In the genomic region with DNA sequence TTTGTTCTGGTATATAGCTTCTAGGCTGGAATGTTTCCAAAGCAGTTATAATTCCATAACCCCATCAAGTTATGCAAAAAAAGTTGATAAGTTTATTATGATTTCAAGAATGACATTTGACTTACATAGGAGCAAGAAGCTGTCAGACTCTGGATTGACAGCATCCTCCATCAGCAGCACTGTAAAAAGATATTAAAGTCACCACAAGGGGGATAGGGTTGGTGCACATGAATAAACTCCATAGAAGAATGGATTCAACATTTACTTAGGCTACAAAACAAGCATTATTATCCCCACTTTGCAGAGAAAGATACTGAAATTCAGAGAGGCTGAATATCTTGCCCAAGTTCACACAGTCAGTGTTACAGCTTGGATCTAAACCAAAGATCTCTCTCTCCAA, we compare ENCODE assay signal across 7 cellular contexts.
DNase-seq lines count a peak whose midpoint lies in the region; ATAC-seq and TF ChIP-seq lines count a peak whose summit lies in the region.

No MANE protein-coding gene starts in this region.

- peaks cover 4% of the 10 kb centered on the region for H3K9me3 Mint-ChIP-seq in nephron progenitor cell

- H3K4me1 Mint-ChIP-seq in nephron progenitor cell, result peaks cover 24% of the 10 kb centered on the region

- no peak for DNase-seq in GM10266 (ENCODE audit: extremely low spot score)
- no peak for DNase-seq in LNCaP clone FGC (ENCODE audit: low read depth)
- peak; percentile 17 to 26 for DNase-seq in cardiac fibroblast (ENCODE audit: low read depth in 2 of 2)
- DNase-seq in nephron progenitor cell, result no peak
- DNase-seq in NCI-H1048 (lab: John Stamatoyannopoulos, UW), result no peak
- no peak for DNase-seq in activated CD4-positive, CD25-positive, alpha-beta regulatory T cell (lab: John Stamatoyannopoulos, UW)

- ATAC-seq in GM21737 (IDR thresholded peaks at IDR 0.05; ENCODE audit: unreplicated experiment), result no peak

- no peaks in the 10 kb centered on the region for H3K27me3 Mint-ChIP-seq in nephron progenitor cell (ENCODE audit: low read depth, poor library complexity)

- H3K4me3 Mint-ChIP-seq in nephron progenitor cell, result no peak overlapping the region

- H3K27ac Mint-ChIP-seq in nephron progenitor cell, result no peak overlapping the region

- no peak overlapping the region for H3K4me3 ChIP-seq in LNCaP clone FGC (ENCODE audit: low read depth, low read length)
- no peak overlapping the region for H3K4me3 ChIP-seq in cardiac fibroblast (replicated peaks in 1 of 2; ENCODE audit: low read depth in 2 of 2, low read length in 2 of 2)

- TF ChIP-seq CTCF in GM10266 (IDR thresholded peaks at IDR 0.05; ENCODE audit: control insufficient read depth, insufficient read depth, low read depth, missing control alignments) (peak; percentile 20), LNCaP clone FGC (IDR thresholded peaks at IDR 0.05; ENCODE audit: control insufficient read depth, extremely low read depth, insufficient read depth) (peak; percentile 30; the same call in 1 of the 2 replicates), cardiac fibroblast (IDR thresholded peaks at IDR 0.05; ENCODE audit: low read depth, low read length) (peak; percentile 34), nephron progenitor cell (IDR thresholded peaks at IDR 0.05) (peak; percentile 34)

- H3K36me3 Mint-ChIP-seq in nephron progenitor cell (ENCODE audit: low read depth), result no peaks in the 10 kb centered on the region

Comparison
In these comparisons a context has a peak if more than half of its experiments do, and no peak if none do; other contexts are left out.
1. DNase-seq: peak in cardiac fibroblast (2 of 2); none in GM10266 (single experiment), LNCaP clone FGC (single experiment), nephron progenitor cell (single experiment), NCI-H1048 (single experiment) and activated CD4-positive, CD25-positive, alpha-beta regulatory T cell (0 of 4).
2. Peak in every context shown above with its lines, with median percentiles within 50 percentile points of each other: CTCF ChIP-seq.